ENCODE assay signal across 23 cellular contexts in the genomic region with DNA sequence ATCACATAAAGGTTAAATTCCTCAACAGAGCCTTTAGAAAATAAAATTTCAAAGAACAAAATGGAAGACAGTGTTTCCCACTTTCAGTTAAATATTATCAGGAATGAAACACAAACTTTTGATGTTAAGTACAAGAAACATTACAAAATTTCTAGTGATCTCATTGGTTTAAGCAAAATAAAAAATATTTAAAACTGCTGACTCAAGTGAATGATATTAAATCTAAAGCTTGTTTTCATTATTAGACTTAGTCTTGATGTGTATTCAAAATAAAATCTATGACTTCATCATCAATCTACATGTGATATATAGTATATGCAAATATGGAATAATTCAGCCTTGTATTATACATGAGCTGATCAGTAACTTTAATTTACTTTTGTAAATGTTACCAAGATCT.
DNase-seq lines count a peak whose midpoint lies in the region; ATAC-seq, FAIRE-seq and TF ChIP-seq lines count a peak whose summit lies in the region.
"Had no signal": no experiment of that assay in that cellular context is flagged by ENCODE, and none has a peak within 500 bp of the region (broad histone marks: within the 10 kb centered on the region; RNA-seq: fewer than 3 reads in every experiment).

No MANE protein-coding gene starts in this region.

- CTCF ChIA-PET in HepG2 (lab: Yijun Ruan, JAX; ENCODE audit: low intra/inter-chr PET ratio, low total read pairs): no interaction called here
- CTCF ChIA-PET in K562 (lab: Yijun Ruan, JAX; ENCODE audit: low intra/inter-chr PET ratio): no interaction called here
- CTCF ChIA-PET in Calu3 (lab: Charles Lee): interaction anchor here (0.6 kb wide), 1 partner anchor 28 kb away, joined by 6 read pairs; no protein-coding TSS in a partner anchor

- in situ Hi-C loops in HepG2 (cut with HindIII; ENCODE audit: extremely low pct_ligation_motif_present, low pct_unique_long_range_greater_than_20kb) (no loop called here), K562 (cut with MboI) (no loop called here)

- FAIRE-seq in HepG2 (lab: Jason Lieb, UNC) (no peak), K562 (lab: Jason Lieb, UNC) (no peak), frontal cortex (lab: Jason Lieb, UNC) (peak; percentile 67), kidney (lab: Jason Lieb, UNC) (peak; percentile 60)
- FAIRE-seq: D721Med, G401.6, GM12891 had no signal

- no peak for TF ChIP-seq EP300 in HepG2 (IDR thresholded peaks at IDR 0.05; ENCODE audit: low read depth in 2 of 2, low read length in 2 of 2)
- TF ChIP-seq EP300 in HepG2 (CRISPR knock-in tag; IDR thresholded peaks at IDR 0.05; ENCODE audit: borderline replicate concordance): no peak
- TF ChIP-seq EP300 in K562 (IDR thresholded peaks at IDR 0.05; ENCODE audit: low read length): no peak

- POLR2A ChIA-PET in HepG2 (lab: Yijun Ruan, JAX): no interaction called here
- POLR2A ChIA-PET in K562 (lab: Yijun Ruan, JAX): no interaction called here

- TF ChIP-seq CTCF in HepG2 (CRISPR knock-in tag; IDR thresholded peaks at IDR 0.05) (no peak), right lobe of liver (IDR thresholded peaks at IDR 0.05) (no peak), K562 (IDR thresholded peaks at IDR 0.05 in 2 of 3, conservative IDR thresholded peaks at IDR 0.05 in 1 of 3; ENCODE audit: insufficient read depth in 2 of 3, low read depth in 1 of 3, low read length in 3 of 3) (no peak), kidney (IDR thresholded peaks at IDR 0.05; ENCODE audit: borderline replicate concordance, extremely low read depth, insufficient read depth) (no peak), Calu3 (IDR thresholded peaks at IDR 0.05; ENCODE audit: unreplicated experiment) (no peak)

- peaks cover 40% of the 10 kb centered on the region for H3K9me3 ChIP-seq in HepG2 (ENCODE audit: low read length)
- no peaks in the 10 kb centered on the region for H3K9me3 ChIP-seq in right lobe of liver
- no peaks in the 10 kb centered on the region for H3K9me3 ChIP-seq in K562 (replicated peaks; ENCODE audit: control insufficient read depth, insufficient read depth, low read depth, low read length)
- H3K9me3 ChIP-seq in kidney (ENCODE audit: control insufficient read depth in 1 of 2, low read length in 2 of 2): no peaks in the 10 kb centered on the region
- H3K9me3 ChIP-seq: BE2C, BLaER1 had no signal

- H3K36me3 ChIP-seq in HepG2 (replicated peaks in 1 of 2; ENCODE audit: control insufficient read depth in 1 of 2, insufficient read depth in 2 of 2, low read length in 2 of 2) (no peaks in the 10 kb centered on the region), right lobe of liver (peaks cover 0 to 10% (median 0%) of the 10 kb centered on the region in 4 donors), K562 (ENCODE audit: control insufficient read depth, insufficient read depth, low read length) (no peaks in the 10 kb centered on the region), kidney (ENCODE audit: control insufficient read depth in 1 of 2, insufficient read depth in 2 of 2, low read length in 2 of 2) (no peaks in the 10 kb centered on the region)
- H3K36me3 ChIP-seq: BE2C, BLaER1 had no signal

- no peak for TF ChIP-seq POLR2A in HepG2 (IDR thresholded peaks at IDR 0.05; ENCODE audit: insufficient read depth in 1 of 2, low read depth in 2 of 2, low read length in 2 of 2)
- TF ChIP-seq POLR2A in right lobe of liver (IDR thresholded peaks at IDR 0.05): no peak
- TF ChIP-seq POLR2A in K562 (conservative IDR thresholded peaks at IDR 0.05): no peak

- H3K27ac ChIP-seq in HepG2 (ENCODE audit: extremely low read length, insufficient read depth, low read length) (no peak overlapping the region), right lobe of liver (no peak overlapping the region), K562 (ENCODE audit: extremely low read depth, low read depth, low read length) (no peak overlapping the region), kidney (ENCODE audit: low read depth in 2 of 2, low read length in 2 of 2) (no peak overlapping the region)
- H3K27ac ChIP-seq: 22Rv1, BLaER1 had no signal

- H3K4me3 Mint-ChIP-seq in Calu3 (ENCODE audit: low read depth, unreplicated experiment): no peak overlapping the region
- H3K4me3 Mint-ChIP-seq: CD14-positive monocyte; CD4-positive, alpha-beta memory T cell; CD4-positive, CD25-positive, alpha-beta regulatory T cell; CD8-positive, alpha-beta memory T cell had no signal

- no peaks in the 10 kb centered on the region for H3K9me3 Mint-ChIP-seq in Calu3 (ENCODE audit: low read depth, unreplicated experiment)
- H3K9me3 Mint-ChIP-seq: CD14-positive monocyte; CD8-positive, alpha-beta memory T cell had no signal

- H3K4me3 ChIP-seq in HepG2 (replicated peaks in 1 of 3; ENCODE audit: insufficient read depth in 1 of 3, low read depth in 2 of 3, low read length in 3 of 3) (no peak overlapping the region), right lobe of liver (no peak overlapping the region), K562 (no peak overlapping the region), kidney (ENCODE audit: low read length in 2 of 2) (no peak overlapping the region)
- H3K4me3 ChIP-seq: BLaER1 had no signal

- H3K9me1 ChIP-seq in K562 (ENCODE audit: control insufficient read depth, insufficient read depth, low read length): no peaks in the 10 kb centered on the region

- no peak overlapping the region for H3K27ac Mint-ChIP-seq in Calu3 (ENCODE audit: unreplicated experiment)
- H3K27ac Mint-ChIP-seq: CD14-positive monocyte; CD4-positive, CD25-positive, alpha-beta regulatory T cell had no signal

- DNase-seq in HepG2 (ENCODE audit: low spot score): no peak
- DNase-seq in right lobe of liver: no peak
- DNase-seq in K562 (ENCODE audit: extremely low read depth in 1 of 4, low spot score in 3 of 4): no peak
- DNase-seq in frontal cortex (ENCODE audit: low spot score in 2 of 2): no peak
- DNase-seq in kidney: no peak
- no peak for DNase-seq in Calu3
- DNase-seq: ACHN; BE2C; C1 segment of cervical spinal cord; CD4-positive, alpha-beta memory T cell; CD4-positive, CD25-positive, alpha-beta regulatory T cell; CD8-positive, alpha-beta memory T cell; COR-L47; DMS79 treated with DMSO at 0.1 percent for 48 hours; GF-D8 had no signal

- BruUV-seq in HepG2 (replicated peaks; lab: Mats Ljungman, UMichigan) (no TSS peak), K562 (replicated peaks; lab: Mats Ljungman, UMichigan) (no TSS peak), Calu3 (replicated peaks; lab: Mats Ljungman, UMichigan) (no TSS peak)

- H3K9ac ChIP-seq in HepG2 (ENCODE audit: insufficient read depth, low read depth, low read length) (no peak overlapping the region), K562 (ENCODE audit: insufficient read depth in 1 of 2, low read depth in 2 of 2, low read length in 2 of 2) (no peak overlapping the region), kidney (ENCODE audit: low read length in 2 of 2) (no peak overlapping the region)
- H3K9ac ChIP-seq: BLaER1 had no signal

- H3K4me1 Mint-ChIP-seq in Calu3 (ENCODE audit: low read depth, unreplicated experiment): no peaks in the 10 kb centered on the region
- H3K4me1 Mint-ChIP-seq: CD14-positive monocyte; CD4-positive, alpha-beta memory T cell; CD4-positive, CD25-positive, alpha-beta regulatory T cell; CD8-positive, alpha-beta memory T cell had no signal

- no peak overlapping the region for H2AFZ ChIP-seq in HepG2 (ENCODE audit: low read length)
- no peak overlapping the region for H2AFZ ChIP-seq in K562 (ENCODE audit: low read depth, low read length)

- H3K27me3 ChIP-seq in HepG2 (ENCODE audit: control insufficient read depth in 1 of 2, insufficient read depth in 2 of 2, low read length in 2 of 2) (no peaks in the 10 kb centered on the region), right lobe of liver (no peaks in the 10 kb centered on the region), K562 (ENCODE audit: control insufficient read depth in 2 of 2, insufficient read depth in 2 of 2, low read length in 2 of 2) (no peaks in the 10 kb centered on the region)
- H3K27me3 ChIP-seq: BE2C, BLaER1 had no signal

- no peaks in the 10 kb centered on the region for H3K79me2 ChIP-seq in HepG2 (ENCODE audit: insufficient read depth, low read length)
- H3K79me2 ChIP-seq in K562 (ENCODE audit: control insufficient read depth, insufficient read depth, low read length): no peaks in the 10 kb centered on the region

- intact Hi-C loops in HepG2 (cut with micrococcal nuclease; ENCODE audit: unreplicated experiment) (no loop called here), right lobe of liver (cut with DNase I) (no loop called here), K562 (cut with micrococcal nuclease) (no loop called here), kidney (cut with DNase I) (no loop called here), Calu3 (cut with micrococcal nuclease; ENCODE audit: unreplicated experiment) (no loop called here)

- H3K4me1 ChIP-seq in HepG2 (ENCODE audit: insufficient read depth, low read length) (no peaks in the 10 kb centered on the region), right lobe of liver (no peaks in the 10 kb centered on the region), K562 (replicated peaks in 1 of 2; ENCODE audit: control insufficient read depth in 2 of 2, insufficient read depth in 2 of 2, low read length in 2 of 2) (no peaks in the 10 kb centered on the region), kidney (ENCODE audit: control insufficient read depth in 1 of 2, insufficient read depth in 1 of 2, low read depth in 1 of 2, low read length in 2 of 2) (no peaks in the 10 kb centered on the region)
- H3K4me1 ChIP-seq: BE2C, BLaER1 had no signal

- TF ChIP-seq RAD21 in HepG2 (CRISPR knock-in tag; IDR thresholded peaks at IDR 0.05): no peak
- TF ChIP-seq RAD21 in K562 (CRISPR knock-in tag; conservative IDR thresholded peaks at IDR 0.05 in 1 of 2, IDR thresholded peaks at IDR 0.05 in 1 of 2): no peak

- H4K20me1 ChIP-seq in HepG2 (ENCODE audit: insufficient read depth, low read length): no peaks in the 10 kb centered on the region
- H4K20me1 ChIP-seq in K562 (replicated peaks; ENCODE audit: control insufficient read depth, insufficient read depth, low read length): no peaks in the 10 kb centered on the region
- H4K20me1 ChIP-seq: BLaER1 had no signal

- H3K27me3 Mint-ChIP-seq in Calu3 (ENCODE audit: unreplicated experiment): no peaks in the 10 kb centered on the region
- H3K27me3 Mint-ChIP-seq: CD4-positive, alpha-beta memory T cell; CD4-positive, CD25-positive, alpha-beta regulatory T cell; CD8-positive, alpha-beta memory T cell had no signal

- H3K36me3 Mint-ChIP-seq in Calu3 (ENCODE audit: insufficient read depth, unreplicated experiment): no peaks in the 10 kb centered on the region

- H3K4me2 ChIP-seq in HepG2 (ENCODE audit: low read depth, low read length) (no peak overlapping the region), K562 (ENCODE audit: insufficient read depth, low read length) (no peak overlapping the region)
- H3K4me2 ChIP-seq: BLaER1 had no signal

- ATAC-seq in HepG2: no peak
- no peak for ATAC-seq in right lobe of liver
- ATAC-seq in K562: no peak
- no peak for ATAC-seq in GM19452 (IDR thresholded peaks at IDR 0.05; ENCODE audit: unreplicated experiment)
- ATAC-seq in GM18867 (IDR thresholded peaks at IDR 0.05; ENCODE audit: unreplicated experiment): no peak

TF ChIP-seq in HepG2, 621 proteins besides CTCF, POLR2A, EP300 and RAD21 (continues in another document):
- TF ChIP-seq JUNB (CRISPR knock-in tag; IDR thresholded peaks at IDR 0.05; ENCODE audit: borderline replicate concordance) (no peak), MAFF (IDR thresholded peaks at IDR 0.05; ENCODE audit: low read depth, low read length) (peak; percentile 64; the same call in 1 of the 2 replicates)

TF ChIP-seq in K562, 482 proteins besides CTCF, POLR2A, EP300 and RAD21 (continues in another document):
- TF ChIP-seq ZNF707 (CRISPR knock-in tag; conservative IDR thresholded peaks at IDR 0.05): no peak
- TF ChIP-seq GTF2F1 (IDR thresholded peaks at IDR 0.05; ENCODE audit: low read depth, low read length): no peak
